ENCODE assay signal across 8 cellular contexts in genomic region chr17:15526292-15527218, GRCh38. TPM values are rescaled to one million over a fixed set of nuclear protein-coding genes. Genes with fewer than 3 reads are reported as not detected.
DNase-seq lines count a peak whose midpoint lies in the region; TF ChIP-seq lines count a peak whose summit lies in the region.
"Not testable (repeated sequence)": the region's sequence is repeated elsewhere in the genome, so short reads cannot be mapped to it uniquely, and the experiment has no call there.

No MANE protein-coding gene starts in this region.

- H3K4me1 Mint-ChIP-seq in glutamatergic neuron (ENCODE audit: low read depth, unreplicated experiment), result not testable (repeated sequence)

- peak; percentile 41 for TF ChIP-seq CTCF in HFF-Myc (IDR thresholded peaks at IDR 0.05; ENCODE audit: low read depth, low read length, missing control alignments)
- TF ChIP-seq CTCF in breast epithelium (IDR thresholded peaks at IDR 0.05), result peak in 2 of 3 donors; percentile 32 to 57
- TF ChIP-seq CTCF in glutamatergic neuron (IDR thresholded peaks at IDR 0.05; ENCODE audit: partially characterized antibody, unreplicated experiment), result peak; percentile 55
- TF ChIP-seq CTCF in thyroid gland (IDR thresholded peaks at IDR 0.05), result peak; percentile 33 to 71 (median 65)

- not testable (repeated sequence) for H3K27me3 ChIP-seq in breast epithelium, thyroid gland

- H3K9me3 ChIP-seq in breast epithelium, thyroid gland: not testable (repeated sequence)

- H3K4me3 ChIP-seq in HFF-Myc (replicated peaks; ENCODE audit: low read depth, low read length); breast epithelium; thyroid gland (replicated peaks in 1 of 3): not testable (repeated sequence)

- H3K27ac ChIP-seq in breast epithelium, thyroid gland: not testable (repeated sequence)

- not testable (repeated sequence) for H3K9me3 Mint-ChIP-seq in glutamatergic neuron (ENCODE audit: unreplicated experiment)

- DNase-seq in DMS53 treated with DMSO at 0.1 percent for 48 hours (lab: John Stamatoyannopoulos, UW; ENCODE audit: unreplicated experiment) (peak; percentile 14), NCI-H2171 treated with DMSO at 0.1 percent for 48 hours (lab: John Stamatoyannopoulos, UW) (peak; percentile 44), SW 1271 (lab: John Stamatoyannopoulos, UW) (peak; percentile 24 to 81), myocyte (ENCODE audit: low read depth) (peak; percentile 59)
- not testable (repeated sequence) for DNase-seq in HFF-Myc (ENCODE audit: extremely low read depth, low read depth); breast epithelium (ENCODE audit: low spot score in 2 of 2); glutamatergic neuron; thyroid gland

- intact Hi-C loops in breast epithelium (cut with DNase I; ENCODE audit: low total_unique reads); thyroid gland (cut with DNase I): not testable (repeated sequence)

- TF ChIP-seq POLR2A in breast epithelium (IDR thresholded peaks at IDR 0.05); thyroid gland (IDR thresholded peaks at IDR 0.05): not testable (repeated sequence)

- H3K4me3 Mint-ChIP-seq in glutamatergic neuron (ENCODE audit: unreplicated experiment), result not testable (repeated sequence)

- not testable (repeated sequence) for H3K4me1 ChIP-seq in breast epithelium, thyroid gland

- H3K36me3 Mint-ChIP-seq in glutamatergic neuron (ENCODE audit: unreplicated experiment), result not testable (repeated sequence)

- WGBS in thyroid gland, 2 donors, result 46 to 48% methylated on average over 7 of the region's 8 CpGs

- H3K27ac Mint-ChIP-seq in glutamatergic neuron (ENCODE audit: unreplicated experiment), result not testable (repeated sequence)

- H3K36me3 ChIP-seq in breast epithelium, thyroid gland: not testable (repeated sequence)

- not testable (repeated sequence) for H3K27me3 Mint-ChIP-seq in glutamatergic neuron (ENCODE audit: unreplicated experiment)

RNA-seq across cellular contexts. Expression of gene TVP23C, which starts 36.7 kb away (rescaled TPM):
- total RNA-seq in breast epithelium, result 10 to 100 TPM; 11.8 to 38.6 (median 37.4) TPM
- total RNA-seq in glutamatergic neuron (ENCODE audit: unreplicated experiment), result 29.4 TPM
- total RNA-seq in myocyte, result 6.7 and 8.4 TPM in 2 replicates
- polyA plus RNA-seq in myocyte (2012), result 13.6 TPM
- 10 to 100 TPM; 37.9 to 99.0 (median 67.4) TPM for total RNA-seq in thyroid gland

RNA-seq across cellular contexts. Expression of gene CDRT4, which starts 59.1 kb away (rescaled TPM):
- total RNA-seq in breast epithelium (10 to 100 TPM in 1 of 3 donors, 1 to 10 TPM in 2; 3.8 to 17.4 (median 7.0) TPM), glutamatergic neuron (ENCODE audit: unreplicated experiment) (13.1 TPM), myocyte (0.52 and 3.4 TPM in 2 replicates), thyroid gland (10 to 100 TPM in 2 of 4 donors, 1 to 10 TPM in 2; 4.0 to 13.4 (median 11.1) TPM)
- 2.0 TPM for polyA plus RNA-seq in myocyte (2012)
